ENCODE assay signal across 8 cellular contexts in genomic region chr2:19902272-19902730, GRCh38. TPM values are rescaled to one million over a fixed set of nuclear protein-coding genes. Genes with fewer than 3 reads are reported as not detected.
DNase-seq lines count a peak whose midpoint lies in the region; ATAC-seq and TF ChIP-seq lines count a peak whose summit lies in the region.

No MANE protein-coding gene starts in this region.

- ATAC-seq in activated T-cell treated with anti-CD3 and anti-CD28 coated beads, Interleukin-2, amount 50 U/mL, for 4 hours, result no peak
- ATAC-seq in HG03196 (IDR thresholded peaks at IDR 0.05; ENCODE audit: unreplicated experiment) (no peak), HG02571 (IDR thresholded peaks at IDR 0.05; ENCODE audit: unreplicated experiment) (no peak)

- no peaks in the 10 kb centered on the region for H3K27me3 ChIP-seq in rectal smooth muscle tissue (ENCODE audit: control insufficient read depth, insufficient read depth, low read length)

- H3K4me3 Mint-ChIP-seq in activated T-cell treated with anti-CD3 and anti-CD28 coated beads, Interleukin-2, amount 50 U/mL, for 4 hours, result peak overlapping the region; percentile 93
- peak overlapping the region; percentile 99 for H3K4me3 Mint-ChIP-seq in T-helper 2 cell treated with Interferon-gamma antibody and Interleukin-4, amounts not matched to agents 5 μg/mL and 100 μg/mL, for 36 hours

- no peak for DNase-seq in activated T-cell treated with anti-CD3 and anti-CD28 coated beads, Interleukin-2, amount 50 U/mL, for 4 hours
- no peak for DNase-seq in activated T-cell treated with anti-CD3 and anti-CD28 coated beads, Interleukin-2, amount 50 U/mL, for 48 hours
- no peak for DNase-seq in T-helper 2 cell treated with Interferon-gamma antibody and Interleukin-4, amounts not matched to agents 5 μg/mL and 100 μg/mL, for 36 hours (ENCODE audit: low spot score)
- DNase-seq in fibroblast of pulmonary artery (ENCODE audit: low read depth) (peak; percentile 14), hippocampal formation (lab: John Stamatoyannopoulos, UW) (no peak)

- peaks cover 19% of the 10 kb centered on the region for H3K4me1 ChIP-seq in rectal smooth muscle tissue (ENCODE audit: control insufficient read depth, insufficient read depth, low read length)

- H3K27me3 Mint-ChIP-seq in activated T-cell treated with anti-CD3 and anti-CD28 coated beads, Interleukin-2, amount 50 U/mL, for 4 hours (ENCODE audit: low read depth), result peaks cover 3% of the 10 kb centered on the region
- H3K27me3 Mint-ChIP-seq in T-helper 2 cell treated with Interferon-gamma antibody and Interleukin-4, amounts not matched to agents 5 μg/mL and 100 μg/mL, for 36 hours (ENCODE audit: low read depth), result peaks cover 9% of the 10 kb centered on the region

- peak overlapping the region; percentile 70 for H3K9ac ChIP-seq in rectal smooth muscle tissue (ENCODE audit: low read length)

- TF ChIP-seq CTCF in fibroblast of pulmonary artery (IDR thresholded peaks at IDR 0.05; ENCODE audit: low read length, missing control alignments), result no peak

- H3K36me3 ChIP-seq in rectal smooth muscle tissue (ENCODE audit: control insufficient read depth, insufficient read depth, low read length), result no peaks in the 10 kb centered on the region

- H3K27ac Mint-ChIP-seq in T-helper 2 cell treated with Interferon-gamma antibody and Interleukin-4, amounts not matched to agents 5 μg/mL and 100 μg/mL, for 36 hours, result peak overlapping the region; percentile 99

- H3K36me3 Mint-ChIP-seq in activated T-cell treated with anti-CD3 and anti-CD28 coated beads, Interleukin-2, amount 50 U/mL, for 4 hours (ENCODE audit: insufficient read depth), result peaks cover 8% of the 10 kb centered on the region
- H3K36me3 Mint-ChIP-seq in T-helper 2 cell treated with Interferon-gamma antibody and Interleukin-4, amounts not matched to agents 5 μg/mL and 100 μg/mL, for 36 hours (ENCODE audit: low read depth), result peaks cover 26% of the 10 kb centered on the region

- peak overlapping the region; percentile 87 for H3K27ac ChIP-seq in rectal smooth muscle tissue (ENCODE audit: low read depth, low read length)

- H3K4me1 Mint-ChIP-seq in activated T-cell treated with anti-CD3 and anti-CD28 coated beads, Interleukin-2, amount 50 U/mL, for 4 hours (ENCODE audit: low read depth), result peaks cover 35% of the 10 kb centered on the region
- H3K4me1 Mint-ChIP-seq in T-helper 2 cell treated with Interferon-gamma antibody and Interleukin-4, amounts not matched to agents 5 μg/mL and 100 μg/mL, for 36 hours (ENCODE audit: low read depth), result peaks cover 47% of the 10 kb centered on the region

- H3K9me3 Mint-ChIP-seq in activated T-cell treated with anti-CD3 and anti-CD28 coated beads, Interleukin-2, amount 50 U/mL, for 4 hours, result peaks cover 5% of the 10 kb centered on the region
- H3K9me3 Mint-ChIP-seq in T-helper 2 cell treated with Interferon-gamma antibody and Interleukin-4, amounts not matched to agents 5 μg/mL and 100 μg/mL, for 36 hours, result peaks cover 5% of the 10 kb centered on the region

- H3K4me3 ChIP-seq in fibroblast of pulmonary artery (replicated peaks; ENCODE audit: low read depth, low read length) (peak overlapping the region; percentile 92), rectal smooth muscle tissue (ENCODE audit: low read length) (peak overlapping the region; percentile 78)

RNA-seq across cellular contexts. Expression of gene TTC32, which starts 0.5 kb away (rescaled TPM):
- 1 to 10 TPM; 9.2 to 9.3 (median 9.3) TPM for total RNA-seq in activated T-cell treated with anti-CD3 and anti-CD28 coated beads, Interleukin-2, amount 50 U/mL, for 4 hours
